Comparison of ENCODE assay signal across 29 cellular contexts in the genomic region with DNA sequence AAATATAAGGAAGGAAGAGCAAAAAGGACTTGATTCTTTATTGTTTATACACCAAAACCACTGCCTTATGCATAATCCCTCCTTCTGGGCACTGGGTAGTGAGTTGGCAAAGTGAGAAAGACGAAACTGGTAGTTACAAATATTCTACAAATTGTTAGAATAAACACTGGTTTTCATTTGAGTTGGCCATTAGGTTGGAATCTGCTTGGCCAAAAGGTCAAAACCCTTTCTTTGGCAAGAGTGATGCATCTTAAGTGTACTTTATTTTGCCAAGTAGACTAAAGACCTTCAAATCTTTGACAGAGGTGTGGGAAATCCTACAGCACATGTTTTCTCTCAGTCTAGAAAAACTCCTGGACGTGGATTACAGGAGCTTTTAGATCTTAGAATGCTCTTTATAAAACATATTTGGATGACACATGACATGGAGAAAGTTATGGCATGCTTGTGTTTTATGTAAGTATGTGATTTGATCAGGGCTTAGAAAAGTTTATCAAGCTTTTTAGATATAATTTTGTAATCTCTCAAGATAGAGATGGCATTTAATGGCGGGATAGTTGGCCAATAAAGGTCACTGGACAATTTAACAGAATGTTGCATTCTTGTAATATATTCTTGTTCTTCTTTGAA.
"Had no signal": no experiment of that assay in that cellular context is flagged by ENCODE, and none has a peak within 500 bp of the region (broad histone marks: within the 10 kb centered on the region; RNA-seq: fewer than 3 reads in every experiment).

No MANE protein-coding gene starts in this region.

- DNase-seq: activated CD4-positive, alpha-beta T cell treated with anti-CD3 and anti-CD28 coated beads for 1 hour; activated CD4-positive, alpha-beta T cell treated with anti-CD3 and anti-CD28 coated beads for 4 hours; activated CD4-positive, alpha-beta T cell treated with anti-CD3 and anti-CD28 coated beads, Interleukin-2, amount 10 ng/mL, durations not matched to agents 7 days and 5 days; activated CD4-positive, alpha-beta T cell treated with anti-CD3 and anti-CD28 coated beads, Interleukin-2, amount 50 U/mL, for 4 hours; activated CD8-positive, alpha-beta memory T cell treated with anti-CD3 and anti-CD28 coated beads for 24 hours; activated CD8-positive, alpha-beta T cell treated with anti-CD3 and anti-CD28 coated beads for 36 hours; activated effector memory CD4-positive, alpha-beta T cell treated with Interleukin-2 at 50 U/mL for 16 hours; activated gamma-delta T cell treated with Interleukin-2 at 50 U/mL for 16 hours; activated naive CD4-positive, alpha-beta T cell treated with anti-CD3 and anti-CD28 coated beads, Interleukin-2, amount 50 U/mL, for 16 hours; activated naive CD4-positive, alpha-beta T cell treated with Interleukin-2 at 50 U/mL for 16 hours; activated T-cell treated with anti-CD3 and anti-CD28 coated beads, Interleukin-2, amount 50 U/mL, for 4 hours; amniotic stem cell; anterior cingulate cortex; body of pancreas; central memory CD4-positive, alpha-beta T cell; cerebellar nuclear complex; colonic mucosa; effector CD8-positive, alpha-beta T cell; endodermal cell; foreskin melanocyte; heart right ventricle; hippocampal formation; T-helper 9 cell had no signal

- H3K27ac Mint-ChIP-seq: activated CD4-positive, alpha-beta T cell treated with anti-CD3 and anti-CD28 coated beads, Interleukin-2, amount 10 ng/mL, durations not matched to agents 7 days and 5 days; activated CD8-positive, alpha-beta T cell treated with anti-CD3 and anti-CD28 coated beads for 36 hours; activated naive CD8-positive, alpha-beta T cell; activated T-helper 17 cell treated with anti-CD3 and anti-CD28 coated beads, Interleukin-2, amount 50 U/mL, for 72 hours; endodermal cell; T-helper 1 cell treated with Interleukin-12 subunit alpha and Interleukin-12 subunit beta and Interleukin-4 antibody, amounts not matched to agents 30 μg/mL and 1 μg/mL, for 36 hours had no signal

- H3K36me3 ChIP-seq: cardiac muscle cell, colonic mucosa, gastroesophageal sphincter, heart right ventricle had no signal

- H3K4me3 Mint-ChIP-seq: activated CD4-positive, alpha-beta T cell treated with anti-CD3 and anti-CD28 coated beads, Interleukin-2, amount 10 ng/mL, durations not matched to agents 7 days and 5 days; activated CD8-positive, alpha-beta T cell treated with anti-CD3 and anti-CD28 coated beads for 36 hours; activated naive CD8-positive, alpha-beta T cell; activated T-cell treated with anti-CD3 and anti-CD28 coated beads, Interleukin-2, amount 50 U/mL, for 4 hours; activated T-helper 17 cell treated with anti-CD3 and anti-CD28 coated beads, Interleukin-2, amount 50 U/mL, for 72 hours; endodermal cell; T-helper 1 cell treated with Interleukin-12 subunit alpha and Interleukin-12 subunit beta and Interleukin-4 antibody, amounts not matched to agents 30 μg/mL and 1 μg/mL, for 36 hours; WTC11 had no signal

- H3K27me3 ChIP-seq: body of pancreas, cardiac muscle cell, colonic mucosa, gastroesophageal sphincter, heart right ventricle had no signal

- H3K4me1 ChIP-seq: colonic mucosa had no signal

- H3K9me3 ChIP-seq: body of pancreas, colonic mucosa, gastroesophageal sphincter had no signal

- H3K27ac ChIP-seq: body of pancreas, cardiac muscle cell, colonic mucosa, gastroesophageal sphincter, heart right ventricle had no signal

- H3K36me3 Mint-ChIP-seq: activated naive CD8-positive, alpha-beta T cell had no signal

- H3K9me3 Mint-ChIP-seq: activated CD4-positive, alpha-beta T cell treated with anti-CD3 and anti-CD28 coated beads, Interleukin-2, amount 10 ng/mL, durations not matched to agents 7 days and 5 days; activated CD8-positive, alpha-beta T cell treated with anti-CD3 and anti-CD28 coated beads for 36 hours; activated T-cell treated with anti-CD3 and anti-CD28 coated beads, Interleukin-2, amount 50 U/mL, for 4 hours; endodermal cell; T-helper 1 cell treated with Interleukin-12 subunit alpha and Interleukin-12 subunit beta and Interleukin-4 antibody, amounts not matched to agents 30 μg/mL and 1 μg/mL, for 36 hours had no signal

- H3K4me1 Mint-ChIP-seq: activated CD4-positive, alpha-beta T cell treated with anti-CD3 and anti-CD28 coated beads, Interleukin-2, amount 10 ng/mL, durations not matched to agents 7 days and 5 days; activated T-helper 17 cell treated with anti-CD3 and anti-CD28 coated beads, Interleukin-2, amount 50 U/mL, for 72 hours had no signal

- ATAC-seq: activated CD8-positive, alpha-beta T cell treated with anti-CD3 and anti-CD28 coated beads for 36 hours; activated T-cell treated with anti-CD3 and anti-CD28 coated beads, Interleukin-2, amount 50 U/mL, for 4 hours; activated T-helper 17 cell treated with anti-CD3 and anti-CD28 coated beads, Interleukin-2, amount 50 U/mL, for 72 hours; body of pancreas; gastroesophageal sphincter; heart right ventricle; WTC11 had no signal

- H3K27me3 Mint-ChIP-seq: activated naive CD8-positive, alpha-beta T cell had no signal

- H3K4me3 ChIP-seq: body of pancreas, cardiac muscle cell, colonic mucosa, gastroesophageal sphincter, heart right ventricle had no signal
